In genomic region chr4:145762719-145763118, GRCh38 we compare ENCODE assay signal across 35 cellular contexts.
"Had no signal": no experiment of that assay in that cellular context is flagged by ENCODE, and none has a peak within 500 bp of the region (broad histone marks: within the 10 kb centered on the region; RNA-seq: fewer than 3 reads in every experiment).

No MANE protein-coding gene starts in this region.

- H3K27ac Mint-ChIP-seq: activated CD4-positive, alpha-beta memory T cell treated with anti-CD3 and anti-CD28 coated beads for 36 hours; activated CD4-positive, alpha-beta T cell treated with anti-CD3 and anti-CD28 coated beads for 36 hours; activated CD8-positive, alpha-beta memory T cell treated with anti-CD3 and anti-CD28 coated beads, Interleukin-2, amount 10 ng/mL, durations not matched to agents 7 days and 5 days; activated CD8-positive, alpha-beta T cell treated with anti-CD3 and anti-CD28 coated beads, Interleukin-2, amount 10 ng/mL, durations not matched to agents 7 days and 5 days; activated naive CD4-positive, alpha-beta T cell treated with anti-CD3 and anti-CD28 coated beads for 36 hours; activated naive CD4-positive, alpha-beta T cell treated with anti-CD3 and anti-CD28 coated beads, Interleukin-2, amount 50 U/mL, for 24 hours; activated naive CD8-positive, alpha-beta T cell treated with anti-CD3 and anti-CD28 coated beads, Interleukin-2, amount 50 U/mL, for 24 hours; activated T-helper 2 cell treated with anti-CD3 and anti-CD28 coated beads, Interferon-gamma antibody, Interleukin-2, Interleukin-4, amounts not matched to agents 10 μg/mL and 5 μg/mL and 100 μg/mL, durations not matched to agents 14 hours and 24 hours and 36 hours; T-helper 17 cell had no signal

- H3K27ac ChIP-seq: adrenal gland, body of pancreas, colonic mucosa, epithelial cell of prostate, foreskin keratinocyte, gastrocnemius medialis had no signal

- H3K9me3 Mint-ChIP-seq: activated CD4-positive, alpha-beta memory T cell treated with anti-CD3 and anti-CD28 coated beads for 36 hours had no signal

- H3K9me3 ChIP-seq: adrenal gland, body of pancreas, colonic mucosa, gastrocnemius medialis had no signal

- H3K27me3 ChIP-seq: adrenal gland, body of pancreas, colonic mucosa, foreskin keratinocyte, gastrocnemius medialis, heart left ventricle had no signal

- ATAC-seq: activated CD4-positive, alpha-beta T cell treated with anti-CD3 and anti-CD28 coated beads for 36 hours; activated CD8-positive, alpha-beta memory T cell treated with anti-CD3 and anti-CD28 coated beads, Interleukin-2, amount 10 ng/mL, durations not matched to agents 7 days and 5 days; activated CD8-positive, alpha-beta T cell treated with anti-CD3 and anti-CD28 coated beads, Interleukin-2, amount 10 ng/mL, durations not matched to agents 7 days and 5 days; activated naive CD8-positive, alpha-beta T cell treated with anti-CD3 and anti-CD28 coated beads, Interleukin-2, amount 50 U/mL, for 24 hours; body of pancreas; foreskin keratinocyte; gastrocnemius medialis; T-helper 17 cell had no signal

- H3K4me3 ChIP-seq: adrenal gland, body of pancreas, colonic mucosa, gastrocnemius medialis, heart left ventricle had no signal

- H3K4me3 Mint-ChIP-seq: activated CD4-positive, alpha-beta memory T cell treated with anti-CD3 and anti-CD28 coated beads for 36 hours; activated CD4-positive, alpha-beta T cell treated with anti-CD3 and anti-CD28 coated beads for 36 hours; activated CD4-positive, alpha-beta T cell treated with anti-CD3 and anti-CD28 coated beads, Interleukin-2, amount 10 ng/mL, durations not matched to agents 24 days and 14 days; activated CD8-positive, alpha-beta memory T cell treated with anti-CD3 and anti-CD28 coated beads, Interleukin-2, amount 10 ng/mL, durations not matched to agents 7 days and 5 days; activated CD8-positive, alpha-beta T cell treated with anti-CD3 and anti-CD28 coated beads, Interleukin-2, amount 10 ng/mL, durations not matched to agents 7 days and 5 days; activated naive CD4-positive, alpha-beta T cell treated with anti-CD3 and anti-CD28 coated beads for 36 hours; activated naive CD4-positive, alpha-beta T cell treated with anti-CD3 and anti-CD28 coated beads, Interleukin-2, amount 50 U/mL, for 24 hours; activated naive CD8-positive, alpha-beta T cell treated with anti-CD3 and anti-CD28 coated beads for 36 hours; activated naive CD8-positive, alpha-beta T cell treated with anti-CD3 and anti-CD28 coated beads, Interleukin-2, amount 50 U/mL, for 24 hours; activated T-helper 1 cell treated with anti-CD3 and anti-CD28 coated beads, Interleukin-12 subunit alpha, Interleukin-12 subunit beta, Interleukin-2, Interleukin-4 antibody, amounts not matched to agents 30 ng/mL and 10 ng/mL and 1 ng/mL, durations not matched to agents 14 hours and 24 hours and 36 hours; T-helper 17 cell; T-helper 2 cell treated with Interferon-gamma antibody and Interleukin-4, amounts not matched to agents 5 μg/mL and 100 μg/mL, for 36 hours had no signal

- DNase-seq: activated CD4-positive, alpha-beta memory T cell treated with anti-CD3 and anti-CD28 coated beads for 36 hours; activated CD4-positive, alpha-beta T cell treated with anti-CD3 and anti-CD28 coated beads for 36 hours; activated CD4-positive, alpha-beta T cell treated with anti-CD3 and anti-CD28 coated beads, Interleukin-2, amount 10 ng/mL, durations not matched to agents 24 days and 14 days; activated CD4-positive, CD25-positive, alpha-beta regulatory T cell; activated CD4-positive, CD25-positive, alpha-beta regulatory T cell treated with anti-CD3 and anti-CD28 coated beads, Interleukin-2, amount 50 U/mL, for 72 hours; activated CD8-positive, alpha-beta memory T cell treated with anti-CD3 and anti-CD28 coated beads, Interleukin-2, amount 10 ng/mL, durations not matched to agents 7 days and 5 days; activated CD8-positive, alpha-beta memory T cell treated with anti-CD3 and anti-CD28 coated beads, Interleukin-2, amount 50 U/mL, for 4 hours; activated CD8-positive, alpha-beta T cell treated with anti-CD3 and anti-CD28 coated beads, Interleukin-2, amount 10 ng/mL, durations not matched to agents 7 days and 5 days; activated effector memory CD4-positive, alpha-beta T cell treated with anti-CD3 and anti-CD28 coated beads, Interleukin-2, amount 50 U/mL, for 16 hours; activated naive CD4-positive, alpha-beta T cell treated with anti-CD3 and anti-CD28 coated beads for 36 hours; activated naive CD8-positive, alpha-beta T cell treated with anti-CD3 and anti-CD28 coated beads for 36 hours; activated naive CD8-positive, alpha-beta T cell treated with anti-CD3 and anti-CD28 coated beads, Interleukin-2, amount 50 U/mL, for 24 hours; activated T-cell treated with anti-CD3 and anti-CD28 coated beads, Interleukin-2, amount 50 U/mL, for 1 hour; activated T-cell treated with anti-CD3 and anti-CD28 coated beads, Interleukin-2, amount 50 U/mL, for 48 hours; adrenal gland; amygdala; aorta; body of pancreas; caudate nucleus; colonic mucosa; effector CD8-positive, alpha-beta T cell; foreskin keratinocyte; gastrocnemius medialis; glutamatergic neuron; heart left ventricle; T-helper 1 cell; T-helper 17 cell; T1000 had no signal

- H3K4me1 ChIP-seq: adrenal gland, body of pancreas, colonic mucosa, foreskin keratinocyte, gastrocnemius medialis had no signal

- FAIRE-seq: endometrium, endothelial cell of umbilical vein had no signal

- H3K27me3 Mint-ChIP-seq: activated CD4-positive, alpha-beta memory T cell treated with anti-CD3 and anti-CD28 coated beads for 36 hours; activated CD4-positive, alpha-beta T cell treated with anti-CD3 and anti-CD28 coated beads for 36 hours; activated CD4-positive, alpha-beta T cell treated with anti-CD3 and anti-CD28 coated beads, Interleukin-2, amount 10 ng/mL, durations not matched to agents 24 days and 14 days; activated CD8-positive, alpha-beta memory T cell treated with anti-CD3 and anti-CD28 coated beads, Interleukin-2, amount 10 ng/mL, durations not matched to agents 7 days and 5 days; activated naive CD4-positive, alpha-beta T cell treated with anti-CD3 and anti-CD28 coated beads, Interleukin-2, amount 50 U/mL, for 24 hours; activated naive CD8-positive, alpha-beta T cell treated with anti-CD3 and anti-CD28 coated beads for 36 hours; activated naive CD8-positive, alpha-beta T cell treated with anti-CD3 and anti-CD28 coated beads, Interleukin-2, amount 50 U/mL, for 24 hours; T-helper 17 cell had no signal

- H3K36me3 ChIP-seq: colonic mucosa had no signal
